12 cellular contexts compared by ENCODE assay signal in genomic region chr20:16475225-16475624, GRCh38.
DNase-seq lines count a peak whose midpoint lies in the region; ATAC-seq and TF ChIP-seq lines count a peak whose summit lies in the region.
"Had no signal": no experiment of that assay in that cellular context is flagged by ENCODE, and none has a peak within 500 bp of the region (broad histone marks: within the 10 kb centered on the region; RNA-seq: fewer than 3 reads in every experiment).

No MANE protein-coding gene starts in this region.

- H3K27me3 Mint-ChIP-seq in Calu3 (ENCODE audit: unreplicated experiment) = no peaks in the 10 kb centered on the region
- H3K27me3 Mint-ChIP-seq: CD4-positive, CD25-positive, alpha-beta regulatory T cell; memory B cell had no signal

- dilution Hi-C loops in mammary epithelial cell (cut with HindIII; ENCODE audit: low sequenced_read_pairs) = no loop called here

- POLR2A ChIA-PET in PC-3 (lab: Charles Lee; ENCODE audit: unreplicated experiment) = no interaction called here

- H3K9me3 ChIP-seq in PC-3 (ENCODE audit: low read length) (no peaks in the 10 kb centered on the region), mammary epithelial cell (replicated peaks; ENCODE audit: insufficient read depth, low read length) (no peaks in the 10 kb centered on the region)
- H3K9me3 ChIP-seq: spleen had no signal

- H2AFZ ChIP-seq in PC-3 (ENCODE audit: low read length) (no peak overlapping the region), mammary epithelial cell (ENCODE audit: low read depth, low read length) (no peak overlapping the region)

- no peaks in the 10 kb centered on the region for H3K36me3 Mint-ChIP-seq in Calu3 (ENCODE audit: insufficient read depth, unreplicated experiment)

- H3K27ac ChIP-seq in PC-3 (ENCODE audit: low read length) = no peak overlapping the region
- no peak overlapping the region for H3K27ac ChIP-seq in mammary epithelial cell (ENCODE audit: insufficient read depth, low read depth, low read length)
- H3K27ac ChIP-seq: spleen had no signal

- H3K27me3 ChIP-seq in PC-3 (ENCODE audit: low read length) = no peaks in the 10 kb centered on the region
- H3K27me3 ChIP-seq in mammary epithelial cell (ENCODE audit: insufficient read depth, low read length) = no peaks in the 10 kb centered on the region
- H3K27me3 ChIP-seq: spleen had no signal

- H3K4me2 ChIP-seq in PC-3 (ENCODE audit: low read length) (0 out of 2 replicates have a peak overlapping the region, but pooled peaks have one; percentile 6), mammary epithelial cell (ENCODE audit: insufficient read depth, low read depth, low read length) (no peak overlapping the region)

- no peaks in the 10 kb centered on the region for H3K36me3 ChIP-seq in PC-3 (ENCODE audit: low read depth, low read length)
- H3K36me3 ChIP-seq in mammary epithelial cell (ENCODE audit: insufficient read depth, low read length) = peaks cover 1% of the 10 kb centered on the region

- CTCF ChIA-PET in PC-3 (lab: Charles Lee) (interaction anchor here (0.6 kb wide), 2 partner anchors 196 to 1500 kb away, joined by 3 to 5 read pairs; no protein-coding TSS in a partner anchor), mammary epithelial cell (lab: Charles Lee; ENCODE audit: low non-redundant PET) (no interaction called here), Calu3 (lab: Charles Lee) (interaction anchor here (0.6 kb wide), 1 partner anchor 140 kb away, joined by 3 read pairs; no protein-coding TSS in a partner anchor)

- peaks cover 14% of the 10 kb centered on the region for H3K4me1 Mint-ChIP-seq in Calu3 (ENCODE audit: low read depth, unreplicated experiment)

- 59% methylated on average over 6 of the region's 6 CpGs for WGBS in mammary epithelial cell (ENCODE audit: low coverage, missing lambda C conversion rate)

- H3K9ac ChIP-seq in PC-3 (ENCODE audit: low read length) = no peak overlapping the region
- H3K9ac ChIP-seq in mammary epithelial cell (ENCODE audit: insufficient read depth, low read length) = no peak overlapping the region

- H4K20me1 ChIP-seq in PC-3 (ENCODE audit: low read length) (no peaks in the 10 kb centered on the region), mammary epithelial cell (ENCODE audit: insufficient read depth, low read length) (no peaks in the 10 kb centered on the region)

- H3K4me3 Mint-ChIP-seq in Calu3 (ENCODE audit: low read depth, unreplicated experiment) = no peak overlapping the region
- H3K4me3 Mint-ChIP-seq: CD4-positive, CD25-positive, alpha-beta regulatory T cell; memory B cell had no signal

- ATAC-seq in PC-3 (peak; percentile 27; the same call in 1 of the 2 replicates), sciatic nerve (peak; percentile 91), omental fat pad (ENCODE audit: low FRiP score) (no peak)

- H3F3A ChIP-seq in PC-3 (ENCODE audit: low read length, unreplicated experiment) = peaks cover 2% of the 10 kb centered on the region

- no peak for TF ChIP-seq CTCF in PC-3 (conservative IDR thresholded peaks at IDR 0.05; ENCODE audit: low read depth, low read length)
- TF ChIP-seq CTCF in foreskin fibroblast (IDR thresholded peaks at IDR 0.05; ENCODE audit: low read depth, low read length) = no peak
- TF ChIP-seq CTCF in mammary epithelial cell (conservative IDR thresholded peaks at IDR 0.05 in 1 of 2, IDR thresholded peaks at IDR 0.05 in 1 of 2; ENCODE audit: extremely low read depth in 1 of 2, insufficient read depth in 1 of 2, low read depth in 1 of 2, low read length in 2 of 2) = no peak
- TF ChIP-seq CTCF in omental fat pad (IDR thresholded peaks at IDR 0.05) = no peak
- no peak for TF ChIP-seq CTCF in Calu3 (IDR thresholded peaks at IDR 0.05; ENCODE audit: unreplicated experiment)

- H3K4me3 ChIP-seq in PC-3 (ENCODE audit: low read length) (no peak overlapping the region), foreskin fibroblast (ENCODE audit: low read depth in 1 of 2, low read length in 2 of 2) (no peak overlapping the region), mammary epithelial cell (replicated peaks in 1 of 3; ENCODE audit: insufficient read depth in 1 of 3, low read depth in 2 of 3, low read length in 3 of 3) (no peak overlapping the region)
- H3K4me3 ChIP-seq: spleen had no signal

- intact Hi-C loops in PC-3 (cut with micrococcal nuclease) = loop anchor here (5.0 kb wide), 3 partner anchors 123 to 833 kb away; no protein-coding TSS in a partner anchor
- intact Hi-C loops in sciatic nerve (cut with DNase I) = no loop called here
- intact Hi-C loops in mammary epithelial cell (cut with micrococcal nuclease) = loop anchor here (5.0 to 10.0 kb wide), 2 partner anchors 540 to 833 kb away; no protein-coding TSS in a partner anchor
- intact Hi-C loops in Calu3 (cut with micrococcal nuclease; ENCODE audit: unreplicated experiment) = loop anchor here (10.0 kb wide), 1 partner anchor 980 kb away; no protein-coding TSS in a partner anchor

- in situ Hi-C loops in mammary epithelial cell (cut with MboI; ENCODE audit: low sequenced_read_pairs in 2 of 2) = no loop called here

- no peaks in the 10 kb centered on the region for H3K9me3 Mint-ChIP-seq in Calu3 (ENCODE audit: low read depth, unreplicated experiment)
- H3K9me3 Mint-ChIP-seq: memory B cell had no signal

- no peak overlapping the region for H3K27ac Mint-ChIP-seq in Calu3 (ENCODE audit: unreplicated experiment)
- H3K27ac Mint-ChIP-seq: CD4-positive, CD25-positive, alpha-beta regulatory T cell; memory B cell had no signal

- no peaks in the 10 kb centered on the region for H3K9me2 ChIP-seq in PC-3 (replicated peaks; ENCODE audit: low read length)

- H3K79me2 ChIP-seq in PC-3 (ENCODE audit: low read length) (no peaks in the 10 kb centered on the region), mammary epithelial cell (ENCODE audit: insufficient read depth, low read length) (no peaks in the 10 kb centered on the region)

- peak; percentile 46 for DNase-seq in H4 (ENCODE audit: low spot score)
- DNase-seq in PC-3 = peak; percentile 51
- peak; percentile 20 to 49 for DNase-seq in foreskin fibroblast
- DNase-seq in sciatic nerve (ENCODE audit: low spot score) = no peak
- no peak for DNase-seq in mammary epithelial cell
- no peak for DNase-seq in omental fat pad (ENCODE audit: low spot score)
- DNase-seq in ureter (ENCODE audit: low spot score) = no peak
- no peak for DNase-seq in Calu3
- DNase-seq: activated effector memory CD4-positive, alpha-beta T cell treated with Interleukin-2 at 50 U/mL for 16 hours; spleen had no signal

- H3K4me1 ChIP-seq in PC-3 (ENCODE audit: insufficient read depth, low read length) (peaks cover 39% of the 10 kb centered on the region), mammary epithelial cell (ENCODE audit: insufficient read depth, low read length) (no peaks in the 10 kb centered on the region)

- no TSS peak for BruUV-seq in PC-3 (replicated peaks; lab: Mats Ljungman, UMichigan)
- BruUV-seq in mammary epithelial cell (replicated peaks; lab: Mats Ljungman, UMichigan) = no TSS peak
- no TSS peak for BruUV-seq in Calu3 (replicated peaks; lab: Mats Ljungman, UMichigan)

Comparison
In these comparisons a context has a peak if more than half of its experiments do, and no peak if none do; other contexts are left out.
1. DNase-seq: peak in H4 (single experiment), PC-3 (single experiment) and foreskin fibroblast (2 of 2); none in sciatic nerve (single experiment), mammary epithelial cell (single experiment), omental fat pad (single experiment), ureter (single experiment) and Calu3 (single experiment).